ENCODE assay signal across 13 cellular contexts in the genomic region with DNA sequence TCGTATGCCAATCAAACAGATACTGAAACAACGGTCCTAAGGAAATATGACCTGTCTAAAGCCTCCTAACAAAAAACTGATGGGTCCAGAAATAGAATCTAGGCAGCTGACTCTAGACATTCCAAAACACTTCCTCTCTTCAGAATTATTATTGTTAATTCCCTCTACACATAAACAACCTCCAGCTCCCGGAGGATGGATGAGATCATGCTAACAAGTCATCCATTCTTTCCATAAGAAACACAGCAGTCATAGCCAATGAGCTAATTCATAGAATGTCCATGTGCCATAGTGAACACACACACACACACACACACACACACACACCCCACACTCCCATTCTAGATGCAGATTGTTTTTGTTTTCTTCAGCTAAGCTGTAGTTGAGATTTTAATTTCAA. TPM values are rescaled to one million over a fixed set of nuclear protein-coding genes. Genes with fewer than 3 reads are reported as not detected.
DNase-seq lines count a peak whose midpoint lies in the region; ATAC-seq and TF ChIP-seq lines count a peak whose summit lies in the region.
"Had no signal": no experiment of that assay in that cellular context is flagged by ENCODE, and none has a peak within 500 bp of the region (broad histone marks: within the 10 kb centered on the region; RNA-seq: fewer than 3 reads in every experiment).

No MANE protein-coding gene starts in this region.

- H3K4me3 Mint-ChIP-seq in activated CD4-positive, alpha-beta T cell treated with anti-CD3 and anti-CD28 coated beads for 36 hours = no peak overlapping the region
- H3K4me3 Mint-ChIP-seq: naive thymus-derived CD4-positive, alpha-beta T cell had no signal

- H3K36me3 Mint-ChIP-seq in activated CD4-positive, alpha-beta T cell treated with anti-CD3 and anti-CD28 coated beads for 36 hours (ENCODE audit: low read depth) = no peaks in the 10 kb centered on the region
- H3K36me3 Mint-ChIP-seq: naive thymus-derived CD4-positive, alpha-beta T cell had no signal

- intact Hi-C loops in activated CD4-positive, alpha-beta T cell treated with anti-CD3 and anti-CD28 coated beads for 36 hours (cut with DNase I, micrococcal nuclease) = no loop called here

- H3K27me3 Mint-ChIP-seq in activated CD4-positive, alpha-beta T cell treated with anti-CD3 and anti-CD28 coated beads for 36 hours = no peaks in the 10 kb centered on the region
- H3K27me3 Mint-ChIP-seq: naive thymus-derived CD4-positive, alpha-beta T cell had no signal

- DNase-seq in AG04449 (ENCODE audit: low read depth, low spot score) (peak; percentile 89), HT1080 (ENCODE audit: low read depth) (peak; percentile 55), dedifferentiated amniotic fluid mesenchymal stem cell (ENCODE audit: extremely low spot score) (peak; percentile 85), left kidney (ENCODE audit: low read depth, low spot score) (peak; percentile 45), NCI-H526 (lab: John Stamatoyannopoulos, UW) (no peak)
- DNase-seq in stimulated activated CD4-positive, alpha-beta T cell treated with anti-CD3 and anti-CD28 coated beads, Interleukin-12 subunit alpha, Interleukin-12 subunit beta, amount 100 ng/mL, for 4 hours = no peak
- no peak for DNase-seq in activated CD4-positive, alpha-beta T cell treated with anti-CD3 and anti-CD28 coated beads for 36 hours
- DNase-seq: AML-193; naive thymus-derived CD4-positive, alpha-beta T cell; NCI-H2029 treated with DMSO at 0.1 percent for 48 hours; stimulated activated CD4-positive, alpha-beta T cell treated with anti-CD3 and anti-CD28 coated beads, Interleukin-2, amount 100 ng/mL, for 48 hours; stomach had no signal

- POLR2A ChIA-PET in AG04449 (lab: Yijun Ruan, JAX) = interaction anchor here (1.1 kb wide), 1 partner anchor 267 kb away, joined by 3 read pairs; no protein-coding TSS in a partner anchor
- POLR2A ChIA-PET in activated CD4-positive, alpha-beta T cell treated with anti-CD3 and anti-CD28 coated beads for 36 hours (lab: Charles Lee) = no interaction called here

- ATAC-seq in GM18909 (IDR thresholded peaks at IDR 0.05; ENCODE audit: poor library complexity, unreplicated experiment) = no peak
- ATAC-seq in activated CD4-positive, alpha-beta T cell treated with anti-CD3 and anti-CD28 coated beads for 36 hours = no peak
- ATAC-seq: naive thymus-derived CD4-positive, alpha-beta T cell had no signal

- no peak overlapping the region for H3K4me3 ChIP-seq in AG04449 (ENCODE audit: low read depth, low read length)
- H3K4me3 ChIP-seq: stomach had no signal

- CTCF ChIA-PET in AG04449 (lab: Yijun Ruan, JAX) = interaction anchor here (0.8 kb wide), 1 partner anchor 15 kb away, joined by 3 read pairs; no protein-coding TSS in a partner anchor
- CTCF ChIA-PET in activated CD4-positive, alpha-beta T cell treated with anti-CD3 and anti-CD28 coated beads for 36 hours (lab: Charles Lee) = no interaction called here

- H3K4me1 Mint-ChIP-seq in activated CD4-positive, alpha-beta T cell treated with anti-CD3 and anti-CD28 coated beads for 36 hours = no peaks in the 10 kb centered on the region
- H3K4me1 Mint-ChIP-seq: naive thymus-derived CD4-positive, alpha-beta T cell had no signal

- TF ChIP-seq CTCF in AG04449 (IDR thresholded peaks at IDR 0.05; ENCODE audit: insufficient read depth, low read length, missing control alignments) = no peak

- H3K27ac Mint-ChIP-seq in activated CD4-positive, alpha-beta T cell treated with anti-CD3 and anti-CD28 coated beads for 36 hours = no peak overlapping the region
- H3K27ac Mint-ChIP-seq: naive thymus-derived CD4-positive, alpha-beta T cell had no signal

- H3K9me3 Mint-ChIP-seq in activated CD4-positive, alpha-beta T cell treated with anti-CD3 and anti-CD28 coated beads for 36 hours (ENCODE audit: low read depth) = peaks cover 3% of the 10 kb centered on the region

RNA-seq across cellular contexts. Expression of gene HDGFL1, which starts 44.3 kb away (rescaled TPM):
- not detected in 2 replicates for total RNA-seq in HT1080 (2014; rRNA removed; shearing (Covaris generic))
- polyA plus RNA-seq in HT1080 (2015; cell fraction: cytosol; rRNA removed) = 0.03 TPM in 2 replicates
- polyA plus RNA-seq in HT1080 (2015; cell fraction: nucleus; rRNA removed) = not detected in 2 replicates
- not detected for total RNA-seq in activated CD4-positive, alpha-beta T cell treated with anti-CD3 and anti-CD28 coated beads for 36 hours
- total RNA-seq: naive thymus-derived CD4-positive, alpha-beta T cell; stomach had no signal
- polyA plus RNA-seq: naive thymus-derived CD4-positive, alpha-beta T cell; stomach had no signal

Comparison
In these comparisons a context has a peak if more than half of its experiments do, and no peak if none do; other contexts are left out.
1. DNase-seq: peak in AG04449 (single experiment), HT1080 (single experiment), dedifferentiated amniotic fluid mesenchymal stem cell (single experiment) and left kidney (single experiment); none in NCI-H526 (0 of 2), stimulated activated CD4-positive, alpha-beta T cell treated with anti-CD3 and anti-CD28 coated beads, Interleukin-12 subunit alpha, Interleukin-12 subunit beta, amount 100 ng/mL, for 4 hours (single experiment) and activated CD4-positive, alpha-beta T cell treated with anti-CD3 and anti-CD28 coated beads for 36 hours (single experiment).